In the genomic region with DNA sequence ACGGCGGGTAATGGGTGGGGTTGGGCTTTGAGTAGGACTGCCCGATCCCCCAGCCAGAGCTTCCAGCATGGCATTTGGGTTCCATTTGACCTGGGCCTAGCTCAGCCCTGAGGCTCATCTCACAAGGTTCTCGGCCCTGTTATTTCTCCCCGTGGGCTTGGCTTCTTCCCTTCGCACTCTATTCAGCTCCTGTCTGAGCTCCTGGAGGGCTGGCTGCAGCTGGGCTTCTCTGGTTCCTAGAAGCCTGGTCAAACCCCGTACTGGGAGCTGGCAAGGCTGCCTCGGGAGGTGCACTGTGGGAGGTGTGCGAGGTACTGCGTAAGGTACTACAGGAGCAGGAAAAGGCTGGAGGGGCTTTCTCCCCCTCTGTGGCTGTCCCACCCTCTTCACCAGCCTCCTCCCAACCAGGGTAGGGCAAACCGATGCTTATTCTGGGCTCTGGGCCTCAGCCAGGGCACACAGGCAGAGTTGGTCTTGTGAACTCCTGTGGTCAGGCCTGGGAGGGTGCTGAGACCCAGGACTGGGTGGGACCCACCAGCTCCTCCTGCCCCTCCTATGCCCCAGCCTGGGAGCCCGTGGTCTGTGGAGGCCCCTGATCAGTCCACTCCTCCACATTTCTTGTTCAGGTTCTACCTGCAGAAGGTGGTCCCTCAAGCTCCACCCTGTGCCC, we compare ENCODE assay signal across 31 cellular contexts. TPM values are rescaled to one million over a fixed set of nuclear protein-coding genes. Genes with fewer than 3 reads are reported as not detected.
DNase-seq lines count a peak whose midpoint lies in the region; ATAC-seq and TF ChIP-seq lines count a peak whose summit lies in the region.
"Had no signal": no experiment of that assay in that cellular context is flagged by ENCODE, and none has a peak within 500 bp of the region (broad histone marks: within the 10 kb centered on the region; RNA-seq: fewer than 3 reads in every experiment).

No MANE protein-coding gene starts in this region.

- no peak overlapping the region for H2BK15ac ChIP-seq in IMR-90 (ENCODE audit: low read depth, low read length)

- H3K27ac ChIP-seq in DND-41 (ENCODE audit: low read length) (no peak overlapping the region), IMR-90 (ENCODE audit: insufficient read depth, low read length) (no peak overlapping the region), endodermal cell (ENCODE audit: low read depth, low read length) (peak overlapping the region; percentile 44)
- no peak overlapping the region for H3K27ac ChIP-seq in naive thymus-derived CD4-positive, alpha-beta T cell (ENCODE audit: low read depth, low read length)
- H3K27ac ChIP-seq: BLaER1, HL-60, left ventricle myocardium inferior, SK-N-MC had no signal

- H3K27ac Mint-ChIP-seq in endodermal cell (no peak overlapping the region), neural crest cell (ENCODE audit: unreplicated experiment) (no peak overlapping the region)
- no peak overlapping the region for H3K27ac Mint-ChIP-seq in naive thymus-derived CD4-positive, alpha-beta T cell
- H3K27ac Mint-ChIP-seq: activated CD4-positive, alpha-beta memory T cell treated with anti-CD3 and anti-CD28 coated beads for 36 hours; activated naive CD4-positive, alpha-beta T cell treated with anti-CD3 and anti-CD28 coated beads, Interleukin-2, amount 10 ng/mL, durations not matched to agents 7 days and 5 days; activated T-helper 1 cell treated with anti-CD3 and anti-CD28 coated beads, Interleukin-12 subunit alpha, Interleukin-12 subunit beta, Interleukin-2, Interleukin-4 antibody, amounts not matched to agents 30 ng/mL and 10 ng/mL and 1 ng/mL, durations not matched to agents 14 hours and 24 hours and 36 hours; immature natural killer cell; naive B cell; stimulated activated memory B cell treated with anti-CD40 and anti-IgM and Interleukin-4, amounts not matched to agents 10 μg/mL and 1 μg/mL and 100 μg/mL, for 72 hours had no signal

- peaks cover 16% of the 10 kb centered on the region; the same call in 1 of the 2 replicates for H3K9me1 ChIP-seq in IMR-90 (ENCODE audit: insufficient read depth, low read length)

- no peak overlapping the region for H2BK5ac ChIP-seq in IMR-90 (ENCODE audit: low read depth, low read length, poor library complexity, severe bottlenecking)

- H3K36me3 ChIP-seq in DND-41 (ENCODE audit: insufficient read depth, low read length) = peaks cover 24% of the 10 kb centered on the region
- peaks cover 33% of the 10 kb centered on the region for H3K36me3 ChIP-seq in IMR-90 (ENCODE audit: control insufficient read depth, insufficient read depth, low read length)
- peaks cover 18% of the 10 kb centered on the region for H3K36me3 ChIP-seq in endodermal cell (ENCODE audit: control insufficient read depth, insufficient read depth, low read length)
- peaks cover 3 to 20% (median 6%) of the 10 kb centered on the region in 3 experiments for H3K36me3 ChIP-seq in naive thymus-derived CD4-positive, alpha-beta T cell (ENCODE audit: control insufficient read depth in 2 of 3, insufficient read depth in 3 of 3, low read length in 3 of 3)

- no peak overlapping the region for H3K23ac ChIP-seq in IMR-90 (ENCODE audit: low read depth, low read length)

- no peak overlapping the region for H4K5ac ChIP-seq in IMR-90 (ENCODE audit: low read depth, low read length)

- H3K4ac ChIP-seq in IMR-90 (ENCODE audit: low read depth, low read length) = no peak overlapping the region

- H3K4me1 Mint-ChIP-seq in endodermal cell (no peaks in the 10 kb centered on the region), neural crest cell (peaks cover 19% of the 10 kb centered on the region)
- H3K4me1 Mint-ChIP-seq in naive thymus-derived CD4-positive, alpha-beta T cell = peaks cover 0 to 7% (median 4%) of the 10 kb centered on the region in 7 donors
- H3K4me1 Mint-ChIP-seq: activated naive CD4-positive, alpha-beta T cell treated with anti-CD3 and anti-CD28 coated beads, Interleukin-2, amount 10 ng/mL, durations not matched to agents 7 days and 5 days; immature natural killer cell; naive B cell; stimulated activated memory B cell treated with anti-CD40 and anti-IgM and Interleukin-4, amounts not matched to agents 10 μg/mL and 1 μg/mL and 100 μg/mL, for 72 hours had no signal

- DNase-seq in DND-41 (no peak), IMR-90 (no peak), endodermal cell (no peak), neural crest cell (ENCODE audit: low read depth, low spot score) (no peak), NCI-H2107 treated with DMSO at 0.1 percent for 48 hours (lab: John Stamatoyannopoulos, UW; ENCODE audit: unreplicated experiment) (no peak), HUDEP-2 (lab: John Stamatoyannopoulos, UW; ENCODE audit: unreplicated experiment in 76 of 76) (no peak)
- no peak for DNase-seq in naive thymus-derived CD4-positive, alpha-beta T cell
- DNase-seq: activated CD4-positive, alpha-beta memory T cell treated with anti-CD3 and anti-CD28 coated beads for 36 hours; activated CD4-positive, alpha-beta T cell treated with anti-CD3 and anti-CD28 coated beads for 1 hour; activated naive CD4-positive, alpha-beta T cell treated with anti-CD3 and anti-CD28 coated beads, Interleukin-2, amount 10 ng/mL, durations not matched to agents 7 days and 5 days; amniotic stem cell; DMS53; H7; immature natural killer cell; Kasumi-1; left ventricle myocardium inferior; naive B cell; NCI-H1417 treated with DMSO at 0.1 percent for 48 hours; NCI-H2081; NCI-H446 treated with DMSO at 0.1 percent for 48 hours; occipital lobe had no signal

- no peak overlapping the region for H2BK20ac ChIP-seq in IMR-90 (ENCODE audit: low read depth, low read length)

- H2AFZ ChIP-seq in DND-41 (ENCODE audit: low read depth, low read length) (no peak overlapping the region), IMR-90 (replicated peaks; ENCODE audit: low read length, poor library complexity) (no peak overlapping the region)

- ATAC-seq in DND-41 (ENCODE audit: insufficient read depth, low read depth) (0 out of 3 replicates have a peak, but pooled peaks have one; percentile 20), IMR-90 (ENCODE audit: low read depth) (peak; percentile 8; the same call in 1 of the 2 replicates), HG02759 (IDR thresholded peaks at IDR 0.05; ENCODE audit: unreplicated experiment) (no peak)
- no peak for ATAC-seq in naive thymus-derived CD4-positive, alpha-beta T cell
- ATAC-seq: stimulated activated memory B cell treated with anti-CD40 and anti-IgM and Interleukin-4, amounts not matched to agents 10 μg/mL and 1 μg/mL and 100 μg/mL, for 72 hours had no signal

- no peaks in the 10 kb centered on the region for H3K9me3 Mint-ChIP-seq in endodermal cell
- no peaks in the 10 kb centered on the region for H3K9me3 Mint-ChIP-seq in neural crest cell
- H3K9me3 Mint-ChIP-seq in naive thymus-derived CD4-positive, alpha-beta T cell = no peaks in the 10 kb centered on the region
- H3K9me3 Mint-ChIP-seq: activated CD4-positive, alpha-beta memory T cell treated with anti-CD3 and anti-CD28 coated beads for 36 hours; activated naive CD4-positive, alpha-beta T cell treated with anti-CD3 and anti-CD28 coated beads, Interleukin-2, amount 10 ng/mL, durations not matched to agents 7 days and 5 days; activated T-helper 1 cell treated with anti-CD3 and anti-CD28 coated beads, Interleukin-12 subunit alpha, Interleukin-12 subunit beta, Interleukin-2, Interleukin-4 antibody, amounts not matched to agents 30 ng/mL and 10 ng/mL and 1 ng/mL, durations not matched to agents 14 hours and 24 hours and 36 hours; immature natural killer cell; naive B cell; stimulated activated memory B cell treated with anti-CD40 and anti-IgM and Interleukin-4, amounts not matched to agents 10 μg/mL and 1 μg/mL and 100 μg/mL, for 72 hours had no signal

- H3K4me3 Mint-ChIP-seq in endodermal cell = no peak overlapping the region
- peak overlapping the region; percentile 7 for H3K4me3 Mint-ChIP-seq in neural crest cell
- H3K4me3 Mint-ChIP-seq in naive thymus-derived CD4-positive, alpha-beta T cell = no peak overlapping the region
- H3K4me3 Mint-ChIP-seq: activated CD4-positive, alpha-beta memory T cell treated with anti-CD3 and anti-CD28 coated beads for 36 hours; activated naive CD4-positive, alpha-beta T cell treated with anti-CD3 and anti-CD28 coated beads, Interleukin-2, amount 10 ng/mL, durations not matched to agents 7 days and 5 days; activated T-helper 1 cell treated with anti-CD3 and anti-CD28 coated beads, Interleukin-12 subunit alpha, Interleukin-12 subunit beta, Interleukin-2, Interleukin-4 antibody, amounts not matched to agents 30 ng/mL and 10 ng/mL and 1 ng/mL, durations not matched to agents 14 hours and 24 hours and 36 hours; immature natural killer cell; stimulated activated memory B cell treated with anti-CD40 and anti-IgM and Interleukin-4, amounts not matched to agents 10 μg/mL and 1 μg/mL and 100 μg/mL, for 72 hours had no signal

- H3K27me3 Mint-ChIP-seq in endodermal cell (ENCODE audit: insufficient read depth) (peaks cover 37% of the 10 kb centered on the region), neural crest cell (ENCODE audit: low read depth) (peaks cover 6% of the 10 kb centered on the region)
- H3K27me3 Mint-ChIP-seq in naive thymus-derived CD4-positive, alpha-beta T cell = peaks cover 0 to 10% (median 0%) of the 10 kb centered on the region in 5 donors
- H3K27me3 Mint-ChIP-seq: activated CD4-positive, alpha-beta memory T cell treated with anti-CD3 and anti-CD28 coated beads for 36 hours had no signal

- in situ Hi-C loops in IMR-90 (cut with MboI; ENCODE audit: low sequenced_read_pairs) = no loop called here

- intact Hi-C loops in IMR-90 (cut with micrococcal nuclease) = no loop called here
- intact Hi-C loops in naive thymus-derived CD4-positive, alpha-beta T cell (cut with micrococcal nuclease) = no loop called here

- peaks cover 16% of the 10 kb centered on the region for H4K20me1 ChIP-seq in DND-41 (ENCODE audit: insufficient read depth, low read length)
- H4K20me1 ChIP-seq in IMR-90 (ENCODE audit: insufficient read depth, low read length) = peaks cover 34% of the 10 kb centered on the region

- CTCF ChIA-PET in IMR-90 (lab: Yijun Ruan, JAX) = interaction anchor here (1.1 kb wide), 2 partner anchors 24 to 138 kb away, joined by 3 to 4 read pairs; no protein-coding TSS in a partner anchor
- CTCF ChIA-PET in naive thymus-derived CD4-positive, alpha-beta T cell (lab: Charles Lee) = interaction anchor here (0.5 kb wide), 1 partner anchor 22 kb away, joined by 5 read pairs; no protein-coding TSS in a partner anchor

- dilution Hi-C loops in IMR-90 (cut with HindIII; ENCODE audit: low sequenced_read_pairs, unreplicated experiment) = no loop called here

- no peak for TF ChIP-seq CTCF in DND-41 (IDR thresholded peaks at IDR 0.05; ENCODE audit: borderline replicate concordance, extremely low read depth, low read length, poor library complexity, severe bottlenecking)
- TF ChIP-seq CTCF in IMR-90 (conservative IDR thresholded peaks at IDR 0.05; ENCODE audit: low read depth, low read length) = no peak
- no peak for TF ChIP-seq CTCF in endodermal cell (conservative IDR thresholded peaks at IDR 0.05)
- no peak for TF ChIP-seq CTCF in neural crest cell (conservative IDR thresholded peaks at IDR 0.05)

- no peak overlapping the region for H2BK120ac ChIP-seq in IMR-90 (ENCODE audit: low read depth, low read length)

- no peak overlapping the region for H2AK9ac ChIP-seq in IMR-90 (replicated peaks; ENCODE audit: low read depth, low read length, poor library complexity)

- no peak overlapping the region for H4K8ac ChIP-seq in IMR-90 (ENCODE audit: low read depth in 2 of 2, low read length in 2 of 2)

- H4K91ac ChIP-seq in IMR-90 (ENCODE audit: insufficient read depth, low read depth, low read length) = no peak overlapping the region

- H3K36me3 Mint-ChIP-seq in endodermal cell (ENCODE audit: low read depth) (peaks cover 19% of the 10 kb centered on the region), neural crest cell (ENCODE audit: low read depth) (no peaks in the 10 kb centered on the region)
- peaks cover 0 to 8% (median 3%) of the 10 kb centered on the region in 5 donors for H3K36me3 Mint-ChIP-seq in naive thymus-derived CD4-positive, alpha-beta T cell

- no TSS peak for BruUV-seq in IMR-90 (replicated peaks; lab: Mats Ljungman, UMichigan)

- no peak overlapping the region for H3K9ac ChIP-seq in DND-41 (ENCODE audit: low read depth, low read length)
- no peak overlapping the region for H3K9ac ChIP-seq in IMR-90 (ENCODE audit: low read depth, low read length)
- H3K9ac ChIP-seq in endodermal cell (ENCODE audit: extremely low read depth, low read length, poor library complexity, severe bottlenecking) = no peak overlapping the region
- H3K9ac ChIP-seq: BLaER1 had no signal

- no peak overlapping the region for H3K18ac ChIP-seq in IMR-90 (ENCODE audit: low read depth, low read length)

- H3K4me1 ChIP-seq in DND-41 (ENCODE audit: insufficient read depth, low read length) (no peaks in the 10 kb centered on the region), IMR-90 (ENCODE audit: control insufficient read depth, insufficient read depth, low read length) (peaks cover 9% of the 10 kb centered on the region), endodermal cell (ENCODE audit: control insufficient read depth, insufficient read depth, low read length) (no peaks in the 10 kb centered on the region)
- H3K4me1 ChIP-seq in naive thymus-derived CD4-positive, alpha-beta T cell (ENCODE audit: control insufficient read depth in 2 of 2, insufficient read depth in 2 of 2, low read length in 2 of 2) = no peaks in the 10 kb centered on the region

- H3K79me2 ChIP-seq in DND-41 (ENCODE audit: insufficient read depth, low read length) = no peaks in the 10 kb centered on the region

- H3K4me3 ChIP-seq in DND-41 (ENCODE audit: low read depth in 1 of 2, low read length in 2 of 2) (no peak overlapping the region), IMR-90 (ENCODE audit: insufficient read depth, low read depth, low read length) (no peak overlapping the region), endodermal cell (ENCODE audit: low read length) (no peak overlapping the region)
- no peak overlapping the region for H3K4me3 ChIP-seq in naive thymus-derived CD4-positive, alpha-beta T cell (ENCODE audit: low read length)
- H3K4me3 ChIP-seq: BLaER1, left ventricle myocardium inferior, SK-N-MC had no signal

- 88% methylated on average over 1 of the region's 12 CpGs; no CpG with 5 or more reads in 1 of the 2 experiments for WGBS in IMR-90 (ENCODE audit: extremely low coverage in 2 of 2, insufficient read length in 1 of 2), 2 experiments
- 90 to 91% methylated on average over 4 to 12 of the region's 12 CpGs for WGBS in endodermal cell (ENCODE audit: insufficient coverage in 1 of 2, insufficient read length in 1 of 2), 2 experiments

- no peak for TF ChIP-seq RAD21 in IMR-90 (IDR thresholded peaks at IDR 0.05; ENCODE audit: low read length)

- no peak overlapping the region for H3K4me2 ChIP-seq in DND-41 (ENCODE audit: insufficient read depth, low read length)
- H3K4me2 ChIP-seq in IMR-90 (ENCODE audit: low read depth, low read length) = no peak overlapping the region
- H3K4me2 ChIP-seq: BLaER1 had no signal

- no peak for TF ChIP-seq POLR2A in IMR-90 (IDR thresholded peaks at IDR 0.05; ENCODE audit: low read depth, low read length)

- peaks cover 6 to 21% of the 10 kb centered on the region in 2 experiments; a peak in 3 of 4 replicates for H3K79me1 ChIP-seq in IMR-90 (ENCODE audit: low read depth in 1 of 2, low read length in 2 of 2)

- H2AK5ac ChIP-seq in IMR-90 (ENCODE audit: low read depth, low read length) = no peak overlapping the region

- no peak overlapping the region for H3K14ac ChIP-seq in IMR-90 (replicated peaks; ENCODE audit: low read depth, low read length)

- POLR2A ChIA-PET in IMR-90 (lab: Charles Lee; ENCODE audit: unreplicated experiment) = interaction anchor here (0.6 kb wide), 1 partner anchor 15 kb away, joined by 4 read pairs; no protein-coding TSS in a partner anchor
- POLR2A ChIA-PET in naive thymus-derived CD4-positive, alpha-beta T cell (lab: Charles Lee) = no interaction called here

- H3K9me3 ChIP-seq in DND-41 (ENCODE audit: insufficient read depth, low read length, severe bottlenecking) (no peaks in the 10 kb centered on the region), IMR-90 (ENCODE audit: control insufficient read depth, insufficient read depth, low read length) (no peaks in the 10 kb centered on the region), endodermal cell (ENCODE audit: control insufficient read depth, low read length) (no peaks in the 10 kb centered on the region)
- no peaks in the 10 kb centered on the region for H3K9me3 ChIP-seq in naive thymus-derived CD4-positive, alpha-beta T cell (ENCODE audit: control insufficient read depth in 2 of 3, low read length in 3 of 3)
- H3K9me3 ChIP-seq: BLaER1, left ventricle myocardium inferior had no signal

- H3K27me3 ChIP-seq in DND-41 (ENCODE audit: insufficient read depth, low read length, poor library complexity) (no peaks in the 10 kb centered on the region), IMR-90 (ENCODE audit: control insufficient read depth, insufficient read depth, low read length) (no peaks in the 10 kb centered on the region), endodermal cell (ENCODE audit: control insufficient read depth, insufficient read depth, low read length, poor library complexity, severe bottlenecking) (no peaks in the 10 kb centered on the region)
- no peaks in the 10 kb centered on the region for H3K27me3 ChIP-seq in naive thymus-derived CD4-positive, alpha-beta T cell (ENCODE audit: control insufficient read depth in 2 of 2, insufficient read depth in 2 of 2, low read length in 2 of 2)
- H3K27me3 ChIP-seq: BLaER1 had no signal

- H3K56ac ChIP-seq in IMR-90 (ENCODE audit: extremely low read depth, insufficient read depth, low read length) = no peak overlapping the region

RNA-seq across cellular contexts. Expression of gene A3GALT2, which starts 0.8 kb away (rescaled TPM):
- total RNA-seq in IMR-90 (2012; rRNA removed) = not detected in 2 replicates
- polyA plus RNA-seq in IMR-90 (2012; rRNA removed) = not detected in 2 replicates
- polyA plus RNA-seq in IMR-90 (2012; cell fraction: cytosol; rRNA removed) = not detected in 2 replicates
- 0.23 and 1.2 TPM in 2 replicates for polyA plus RNA-seq in IMR-90 (2012; cell fraction: nucleus; rRNA removed; ENCODE audit: low replicate concordance)
- not detected for total RNA-seq in endodermal cell
- polyA plus RNA-seq in endodermal cell (2013, experiment 1 of 2) = not detected
- polyA plus RNA-seq in endodermal cell (2013, experiment 2 of 2) = not detected
- not detected in 2 replicates for total RNA-seq in neural crest cell
- not detected for total RNA-seq in naive thymus-derived CD4-positive, alpha-beta T cell
- polyA plus RNA-seq in naive thymus-derived CD4-positive, alpha-beta T cell = not detected
- total RNA-seq: activated CD4-positive, alpha-beta memory T cell treated with anti-CD3 and anti-CD28 coated beads for 36 hours; activated T-helper 1 cell treated with anti-CD3 and anti-CD28 coated beads, Interleukin-12 subunit alpha, Interleukin-12 subunit beta, Interleukin-2, Interleukin-4 antibody, amounts not matched to agents 30 ng/mL and 10 ng/mL and 1 ng/mL, durations not matched to agents 14 hours and 24 hours and 36 hours; G401; H7; left ventricle myocardium inferior; occipital lobe; T-helper 2 cell treated with Interferon-gamma antibody and Interleukin-4, amounts not matched to agents 100 ng/mL and 5 ng/mL, for 36 hours; temporal lobe; ureter had no signal
- polyA plus RNA-seq: immature natural killer cell had no signal

Comparison
In these comparisons a context has a peak if more than half of its experiments do, and no peak if none do; other contexts are left out.
1. ATAC-seq: peak in DND-41 (single experiment) and IMR-90 (single experiment); none in naive thymus-derived CD4-positive, alpha-beta T cell (single experiment) and HG02759 (single experiment).